9 cellular contexts compared by ENCODE assay signal in genomic region chr5:119355244-119355635, GRCh38. TPM values are rescaled to one million over a fixed set of nuclear protein-coding genes. Genes with fewer than 3 reads are reported as not detected.
DNase-seq lines count a peak whose midpoint lies in the region; ATAC-seq and TF ChIP-seq lines count a peak whose summit lies in the region.
"Had no signal": no experiment of that assay in that cellular context is flagged by ENCODE, and none has a peak within 500 bp of the region (broad histone marks: within the 10 kb centered on the region; RNA-seq: fewer than 3 reads in every experiment).

No MANE protein-coding gene starts in this region.

- H3K27me3 ChIP-seq in Peyer's patch (no peaks in the 10 kb centered on the region), mononuclear cell (ENCODE audit: insufficient read depth, low read length) (no peaks in the 10 kb centered on the region), upper lobe of right lung (no peaks in the 10 kb centered on the region)

- no peak for TF ChIP-seq POLR2A in Peyer's patch (IDR thresholded peaks at IDR 0.05)

- peak; percentile 28 for DNase-seq in DMS53 (lab: John Stamatoyannopoulos, UW)
- no peak for DNase-seq in DMS53 treated with DMSO at 0.1 percent for 48 hours (lab: John Stamatoyannopoulos, UW; ENCODE audit: unreplicated experiment)
- peak in 2 of 3 donors; percentile 53 to 58 for DNase-seq in Peyer's patch
- no peak for DNase-seq in choroid plexus epithelial cell (ENCODE audit: low read depth)
- peak; percentile 67 for DNase-seq in upper lobe of right lung
- DNase-seq in NCI-H146 (lab: John Stamatoyannopoulos, UW): no peak
- no peak for DNase-seq in NCI-H1436 (lab: John Stamatoyannopoulos, UW)

- no peaks in the 10 kb centered on the region for H3K9me3 ChIP-seq in Peyer's patch
- no peaks in the 10 kb centered on the region for H3K9me3 ChIP-seq in mononuclear cell (ENCODE audit: low read depth, low read length)
- H3K9me3 ChIP-seq in upper lobe of right lung: no peaks in the 10 kb centered on the region

- intact Hi-C loops in upper lobe of right lung (cut with DNase I): no loop called here

- peak; percentile 70 for ATAC-seq in upper lobe of right lung

- no peaks in the 10 kb centered on the region for H3K36me3 ChIP-seq in Peyer's patch
- H3K36me3 ChIP-seq in upper lobe of right lung: no peaks in the 10 kb centered on the region

- H3K4me1 ChIP-seq in Peyer's patch (peaks cover 0 to 14% (median 0%) of the 10 kb centered on the region in 4 donors), mononuclear cell (ENCODE audit: insufficient read depth, low read length) (peaks cover 83% of the 10 kb centered on the region), upper lobe of right lung (peaks cover 20% of the 10 kb centered on the region)

- peak overlapping the region; percentile 51 to 59 (median 57) for H3K4me3 ChIP-seq in Peyer's patch
- peak overlapping the region; percentile 75 for H3K4me3 ChIP-seq in choroid plexus epithelial cell (ENCODE audit: low read depth, low read length)
- peak overlapping the region; percentile 78 for H3K4me3 ChIP-seq in mononuclear cell (ENCODE audit: low read length)
- peak overlapping the region; percentile 69 for H3K4me3 ChIP-seq in upper lobe of right lung

- no peak for TF ChIP-seq CTCF in Peyer's patch (IDR thresholded peaks at IDR 0.05)
- TF ChIP-seq CTCF in choroid plexus epithelial cell (conservative IDR thresholded peaks at IDR 0.05; ENCODE audit: low read depth, low read length): no peak
- TF ChIP-seq CTCF in upper lobe of right lung (IDR thresholded peaks at IDR 0.05): no peak

- H3K27ac ChIP-seq in Peyer's patch (peak overlapping the region in 3 of 4 donors; percentile 68 to 89 (median 71)), upper lobe of right lung (peak overlapping the region; percentile 83)
- H3K27ac ChIP-seq: 22Rv1 had no signal

RNA-seq across cellular contexts. Expression of gene TNFAIP8, which starts 0.6 kb away (rescaled TPM):
- total RNA-seq in Peyer's patch (10 to 100 TPM in 2 of 4 donors, 1 to 10 TPM in 2; 3.0 to 47.9 (median 10.2) TPM), mononuclear cell (242 TPM), upper lobe of right lung (22.4 TPM)

Comparison
In these comparisons a context has a peak if more than half of its experiments do, and no peak if none do; other contexts are left out.
1. DNase-seq: peak in DMS53 (single experiment), Peyer's patch (2 of 3) and upper lobe of right lung (single experiment); none in DMS53 treated with DMSO at 0.1 percent for 48 hours (single experiment), choroid plexus epithelial cell (single experiment), NCI-H146 (single experiment) and NCI-H1436 (single experiment).
2. Peak in every context shown above with its lines, with median percentiles within 50 percentile points of each other: H3K4me3 ChIP-seq.